Comparison of ENCODE assay signal across 17 cellular contexts in genomic region chr12:11962795-11963347, GRCh38.
"Had no signal": no experiment of that assay in that cellular context is flagged by ENCODE, and none has a peak within 500 bp of the region (broad histone marks: within the 10 kb centered on the region; RNA-seq: fewer than 3 reads in every experiment).

No MANE protein-coding gene starts in this region.

- H3K4me3 ChIP-seq: colonic mucosa, hepatocyte, prostate gland, right lobe of liver, tibial artery, vagina had no signal

- H3K4me1 ChIP-seq: colonic mucosa, prostate gland, right lobe of liver, tibial artery had no signal

- H3K36me3 ChIP-seq: colonic mucosa, prostate gland, right lobe of liver, tibial artery, vagina, WERI-Rb-1 had no signal

- DNase-seq: activated CD4-positive, alpha-beta memory T cell treated with anti-CD3 and anti-CD28 coated beads, Interleukin-2, amount 10 ng/mL, durations not matched to agents 7 days and 5 days; activated CD4-positive, alpha-beta T cell treated with anti-CD3 and anti-CD28 coated beads for 36 hours; activated CD8-positive, alpha-beta memory T cell treated with anti-CD3 and anti-CD28 coated beads, Interleukin-2, amount 50 U/mL, for 48 hours; activated naive CD4-positive, alpha-beta T cell treated with anti-CD3 and anti-CD28 coated beads, Interleukin-2, amount 10 ng/mL, durations not matched to agents 7 days and 5 days; caudate nucleus; colonic mucosa; kidney; left ventricle myocardium superior; mesendoderm; nephron progenitor cell; right lobe of liver; tibial artery; WERI-Rb-1 had no signal

- H3K9me3 ChIP-seq: colonic mucosa, prostate gland, right lobe of liver, tibial artery, vagina had no signal

- ATAC-seq: activated CD4-positive, alpha-beta T cell treated with anti-CD3 and anti-CD28 coated beads for 36 hours; left ventricle myocardium superior; stimulated activated effector memory CD8-positive, alpha-beta T cell treated with anti-CD3 and anti-CD28 coated beads, Interleukin-12 subunit alpha, Interleukin-12 subunit beta, amount 100 ng/mL, for 72 hours had no signal

- FAIRE-seq: kidney had no signal

- H3K27ac ChIP-seq: colonic mucosa, hepatocyte, prostate gland, right lobe of liver, tibial artery, vagina, WERI-Rb-1 had no signal

- H3K27me3 ChIP-seq: colonic mucosa, hepatocyte, tibial artery, vagina had no signal
